ENCODE assay signal across 1 cellular context in genomic region chr9:132354645-132355355, GRCh38.
A peak's percentile ranks its signal among the peaks of the same experiment; 100 is the strongest.
TF ChIP-seq lines count a peak whose summit lies in the region.

Gene SETX, minus strand, starts transcription at chr9:132354986. Its CDS starts 5,558 bp downstream, at chr9:132349428.

TF ChIP-seq in HepG2, 621 proteins besides CTCF, POLR2A, EP300 and RAD21 (continued from another document and continues in another):
- TF ChIP-seq DMTF1 (CRISPR knock-in tag; IDR thresholded peaks at IDR 0.05) (no peak), IRX3 (CRISPR knock-in tag; IDR thresholded peaks at IDR 0.05; ENCODE audit: borderline replicate concordance, low read depth) (no peak), ARID2 (CRISPR knock-in tag; IDR thresholded peaks at IDR 0.05; ENCODE audit: borderline replicate concordance) (no peak), RAD51 (IDR thresholded peaks at IDR 0.05; ENCODE audit: borderline replicate concordance) (no peak), JDP2 (CRISPR knock-in tag; IDR thresholded peaks at IDR 0.05; ENCODE audit: borderline replicate concordance) (no peak), ZFP41 (CRISPR knock-in tag; IDR thresholded peaks at IDR 0.05; ENCODE audit: borderline replicate concordance) (no peak), SIX1 (CRISPR knock-in tag; IDR thresholded peaks at IDR 0.05; ENCODE audit: borderline replicate concordance) (no peak), RARA (CRISPR knock-in tag; IDR thresholded peaks at IDR 0.05) (peak; percentile 40; the same call in 1 of the 2 replicates), U2AF1 (optimal IDR thresholded peaks at IDR 0.05; ENCODE audit: low read depth, low read length) (no peak), SIN3B (IDR thresholded peaks at IDR 0.05; ENCODE audit: low read length) (no peak), ZHX2 (IDR thresholded peaks at IDR 0.05; ENCODE audit: low read depth) (0 out of 2 replicates have a peak, but pooled peaks have one; percentile 33), ZHX2 (CRISPR knock-in tag; IDR thresholded peaks at IDR 0.05; ENCODE audit: borderline replicate concordance) (peak; percentile 19; the same call in 1 of the 2 replicates), ARID5B (CRISPR knock-in tag; IDR thresholded peaks at IDR 0.05) (no peak; the same call in 1 of the 2 replicates), SP2 (CRISPR knock-in tag; IDR thresholded peaks at IDR 0.05) (peak; percentile 73), YEATS2 (CRISPR knock-in tag; IDR thresholded peaks at IDR 0.05; ENCODE audit: borderline replicate concordance) (peak; percentile 55; the same call in 1 of the 2 replicates), BORCS8-MEF2B (CRISPR knock-in tag; IDR thresholded peaks at IDR 0.05) (no peak), SMAD9 (CRISPR knock-in tag; IDR thresholded peaks at IDR 0.05) (no peak), IKZF1 (IDR thresholded peaks at IDR 0.05) (no peak), ZNF12 (CRISPR knock-in tag; IDR thresholded peaks at IDR 0.05) (no peak), ZNF580 (CRISPR knock-in tag; IDR thresholded peaks at IDR 0.05; ENCODE audit: borderline replicate concordance, low read depth) (no peak), ZNF362 (CRISPR knock-in tag; IDR thresholded peaks at IDR 0.05; ENCODE audit: borderline replicate concordance) (peak; percentile 67; the same call in 1 of the 2 replicates), ZMYM4 (CRISPR knock-in tag; IDR thresholded peaks at IDR 0.05) (peak; percentile 74), ZNF10 (CRISPR knock-in tag; IDR thresholded peaks at IDR 0.05; ENCODE audit: borderline replicate concordance, low read depth) (no peak), ZNF746 (CRISPR knock-in tag; IDR thresholded peaks at IDR 0.05) (peak; percentile 64; the same call in 1 of the 2 replicates), KIAA2018 (CRISPR knock-in tag; IDR thresholded peaks at IDR 0.05; ENCODE audit: borderline replicate concordance) (no peak), SMAD3 (CRISPR knock-in tag; IDR thresholded peaks at IDR 0.05) (0 out of 2 replicates have a peak, but pooled peaks have one; percentile 44), NCOA5 (CRISPR knock-in tag; IDR thresholded peaks at IDR 0.05) (no peak), HIVEP1 (CRISPR knock-in tag; IDR thresholded peaks at IDR 0.05) (no peak), ZBTB46 (CRISPR knock-in tag; IDR thresholded peaks at IDR 0.05; ENCODE audit: borderline replicate concordance) (no peak), TBX2 (CRISPR knock-in tag; IDR thresholded peaks at IDR 0.05; ENCODE audit: borderline replicate concordance) (peak; percentile 61; the same call in 1 of the 2 replicates), BRCA1 (CRISPR knock-in tag; IDR thresholded peaks at IDR 0.05) (0 out of 2 replicates have a peak, but pooled peaks have one; percentile 35)
